14 cellular contexts compared by ENCODE assay signal in the genomic region with DNA sequence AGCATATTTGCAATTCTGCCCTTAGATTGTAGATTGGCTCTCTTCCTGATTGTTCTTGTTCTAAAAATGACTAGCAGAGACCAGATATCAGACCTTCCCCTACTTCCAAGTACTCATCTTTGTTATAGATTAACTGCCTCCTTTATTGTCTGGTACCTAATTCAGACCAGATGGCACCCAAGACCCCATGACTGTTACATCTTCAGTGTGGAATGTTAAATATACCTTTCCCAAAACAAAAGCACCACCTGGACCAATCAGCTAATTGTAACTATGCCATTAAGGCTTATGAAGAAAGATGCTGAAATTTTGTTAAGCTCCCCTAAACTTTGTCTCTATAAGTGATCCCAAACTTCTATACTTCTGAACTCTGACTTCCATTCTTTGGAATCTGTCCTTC. TPM values are rescaled to one million over a fixed set of nuclear protein-coding genes. Genes with fewer than 3 reads are reported as not detected.
DNase-seq lines count a peak whose midpoint lies in the region; ATAC-seq and TF ChIP-seq lines count a peak whose summit lies in the region.
"Had no signal": no experiment of that assay in that cellular context is flagged by ENCODE, and none has a peak within 500 bp of the region (broad histone marks: within the 10 kb centered on the region; RNA-seq: fewer than 3 reads in every experiment).

No MANE protein-coding gene starts in this region.

- H3K9me3 Mint-ChIP-seq in endodermal cell (peaks cover under 1% of the 10 kb centered on the region), osteocyte (ENCODE audit: unreplicated experiment) (no peaks in the 10 kb centered on the region)

- H3K27me3 ChIP-seq in HUES64 (ENCODE audit: insufficient read depth, low read length) (no peaks in the 10 kb centered on the region), endodermal cell (ENCODE audit: control insufficient read depth, insufficient read depth, low read length, poor library complexity, severe bottlenecking) (no peaks in the 10 kb centered on the region), stomach (no peaks in the 10 kb centered on the region), SJCRH30 (no peaks in the 10 kb centered on the region)
- H3K27me3 ChIP-seq: BLaER1 treated with 17β-estradiol and CSF1 and Interleukin-3, amounts not matched to agents 10 nM and 100 nM had no signal

- intact Hi-C loops in stomach (cut with DNase I; ENCODE audit: low total_unique reads) = no loop called here

- H3K27me3 Mint-ChIP-seq in endodermal cell (ENCODE audit: insufficient read depth) (no peaks in the 10 kb centered on the region), osteocyte (ENCODE audit: unreplicated experiment) (no peaks in the 10 kb centered on the region)

- peaks cover 24% of the 10 kb centered on the region for H3K4me1 ChIP-seq in HUES64 (ENCODE audit: insufficient read depth, low read length)
- peaks cover 6% of the 10 kb centered on the region for H3K4me1 ChIP-seq in endodermal cell (ENCODE audit: control insufficient read depth, insufficient read depth, low read length)
- no peaks in the 10 kb centered on the region for H3K4me1 ChIP-seq in stomach
- no peaks in the 10 kb centered on the region for H3K4me1 ChIP-seq in SJCRH30
- H3K4me1 ChIP-seq: BLaER1 treated with 17β-estradiol and CSF1 and Interleukin-3, amounts not matched to agents 10 nM and 100 nM had no signal

- H3K9me3 ChIP-seq in HUES64 (ENCODE audit: insufficient read depth, low read depth, low read length) (no peaks in the 10 kb centered on the region), endodermal cell (ENCODE audit: control insufficient read depth, low read length) (no peaks in the 10 kb centered on the region), stomach (no peaks in the 10 kb centered on the region), SJCRH30 (replicated peaks) (no peaks in the 10 kb centered on the region)
- H3K9me3 ChIP-seq: BLaER1 treated with 17β-estradiol and CSF1 and Interleukin-3, amounts not matched to agents 10 nM and 100 nM had no signal

- H3K27ac ChIP-seq in HUES64 (ENCODE audit: low read depth, low read length) (peak overlapping the region; percentile 38), endodermal cell (ENCODE audit: low read depth, low read length) (no peak overlapping the region), stomach (no peak overlapping the region), SJCRH30 (no peak overlapping the region)
- H3K27ac ChIP-seq: BLaER1 treated with 17β-estradiol and CSF1 and Interleukin-3, amounts not matched to agents 10 nM and 100 nM had no signal

- H3K36me3 ChIP-seq in HUES64 (ENCODE audit: insufficient read depth, low read length) = no peaks in the 10 kb centered on the region; the same call in 1 of the 2 replicates
- no peaks in the 10 kb centered on the region for H3K36me3 ChIP-seq in endodermal cell (ENCODE audit: control insufficient read depth, insufficient read depth, low read length)
- H3K36me3 ChIP-seq in stomach = no peaks in the 10 kb centered on the region
- H3K36me3 ChIP-seq in SJCRH30 = no peaks in the 10 kb centered on the region
- H3K36me3 ChIP-seq: BLaER1 treated with 17β-estradiol and CSF1 and Interleukin-3, amounts not matched to agents 10 nM and 100 nM had no signal

- H3K36me3 Mint-ChIP-seq in endodermal cell (ENCODE audit: low read depth) = peaks cover 5% of the 10 kb centered on the region
- no peaks in the 10 kb centered on the region for H3K36me3 Mint-ChIP-seq in osteocyte (ENCODE audit: unreplicated experiment)

- H3K4me3 Mint-ChIP-seq in endodermal cell (no peak overlapping the region), osteocyte (ENCODE audit: unreplicated experiment) (no peak overlapping the region)

- H3K9ac ChIP-seq in HUES64 (ENCODE audit: low read depth, low read length) = peak overlapping the region; percentile 3; the same call in 1 of the 2 replicates
- no peak overlapping the region for H3K9ac ChIP-seq in endodermal cell (ENCODE audit: extremely low read depth, low read length, poor library complexity, severe bottlenecking)
- H3K9ac ChIP-seq: BLaER1 treated with 17β-estradiol and CSF1 and Interleukin-3, amounts not matched to agents 10 nM and 100 nM had no signal

- TF ChIP-seq POLR2A in stomach (IDR thresholded peaks at IDR 0.05) = no peak

- H3K4me3 ChIP-seq in HUES64 (ENCODE audit: low read length) (no peak overlapping the region), endodermal cell (ENCODE audit: low read length) (peak overlapping the region; percentile 45), stomach (no peak overlapping the region), SJCRH30 (no peak overlapping the region)
- H3K4me3 ChIP-seq: BLaER1 treated with 17β-estradiol and CSF1 and Interleukin-3, amounts not matched to agents 10 nM and 100 nM had no signal

- no peak for ATAC-seq in GM18909 (IDR thresholded peaks at IDR 0.05; ENCODE audit: poor library complexity, unreplicated experiment)

- TF ChIP-seq CTCF in endodermal cell (conservative IDR thresholded peaks at IDR 0.05) (no peak), osteocyte (IDR thresholded peaks at IDR 0.05) (no peak), stomach (IDR thresholded peaks at IDR 0.05) (no peak)

- H3K27ac Mint-ChIP-seq in endodermal cell (peak overlapping the region; percentile 72), osteocyte (ENCODE audit: unreplicated experiment) (peak overlapping the region; percentile 48)

- TF ChIP-seq EP300 in stomach (IDR thresholded peaks at IDR 0.05) = no peak

- H3K4me1 Mint-ChIP-seq in endodermal cell (peaks cover 31% of the 10 kb centered on the region), osteocyte (ENCODE audit: unreplicated experiment) (peaks cover 28% of the 10 kb centered on the region)

- DNase-seq in NCI-H748 (lab: John Stamatoyannopoulos, UW; ENCODE audit: unreplicated experiment) (peak; percentile 21), NCI-H748 treated with DMSO at 0.1 percent for 48 hours (lab: John Stamatoyannopoulos, UW) (no peak), endodermal cell (no peak), osteocyte (ENCODE audit: extremely low spot score, unreplicated experiment) (no peak), stomach (no peak), SJCRH30 (no peak)
- DNase-seq: Karpas-422, NCI-H1436 treated with DMSO at 0.1 percent for 48 hours, NCI-H345, NCI-H774, SHP77 treated with DMSO at 0.1 percent for 48 hours had no signal

RNA-seq across cellular contexts. Expression of a gene that starts 12.0 kb away (rescaled TPM):
- polyA plus RNA-seq in HUES64 (2013, experiment 1 of 2) = 23.2 TPM
- 32.7 TPM for polyA plus RNA-seq in HUES64 (2013, experiment 2 of 2)
- total RNA-seq in endodermal cell (10 to 100 TPM; 33.0 to 34.3 TPM), osteocyte (325 and 334 TPM in 2 replicates), stomach (100 to 1,000 TPM in 1 of 5 donors, 10 to 100 TPM in 3, 1 to 10 TPM in 1; 7.5 to 118 (median 23.9) TPM)
- 36.1 TPM for polyA plus RNA-seq in endodermal cell (2013, experiment 1 of 2)
- polyA plus RNA-seq in endodermal cell (2013, experiment 2 of 2) = 41.4 TPM
- 10 to 100 TPM; 10.3 to 13.6 (median 12.1) TPM for polyA plus RNA-seq in stomach
- total RNA-seq in SJCRH30 (2014; rRNA removed; shearing (Covaris generic)) = 64.2 and 66.2 TPM in 2 replicates
